In the genomic region with DNA sequence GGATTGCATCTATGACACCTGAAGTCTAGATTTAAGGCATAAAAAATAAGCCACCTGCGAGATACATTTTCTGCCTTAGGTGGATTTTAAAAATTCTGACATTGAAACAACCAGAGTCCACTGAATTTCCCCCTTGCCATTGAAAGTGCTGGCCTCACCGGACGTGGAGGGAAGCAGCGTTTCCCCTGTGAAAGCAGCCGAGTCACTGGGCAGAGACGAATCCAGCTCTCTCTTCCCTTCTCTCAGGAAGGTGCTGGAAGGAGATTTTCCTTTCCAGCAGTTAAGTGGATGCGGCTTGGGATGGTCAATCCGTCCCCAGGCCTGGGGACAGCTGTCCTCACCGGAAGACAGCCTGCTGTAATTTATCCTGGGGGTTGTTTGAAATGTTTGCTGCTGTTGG, we compare ENCODE assay signal across 28 cellular contexts.
DNase-seq lines count a peak whose midpoint lies in the region; ATAC-seq, FAIRE-seq and TF ChIP-seq lines count a peak whose summit lies in the region.
"Had no signal": no experiment of that assay in that cellular context is flagged by ENCODE, and none has a peak within 500 bp of the region (broad histone marks: within the 10 kb centered on the region; RNA-seq: fewer than 3 reads in every experiment).

No MANE protein-coding gene starts in this region.

- TF ChIP-seq EP300 in sigmoid colon (IDR thresholded peaks at IDR 0.05) = no peak

- no peaks in the 10 kb centered on the region for H4K20me1 ChIP-seq in GM23338 (replicated peaks; ENCODE audit: insufficient read depth)

- H3K27ac ChIP-seq in GM23338 (ENCODE audit: low read depth) (no peak overlapping the region), left lung (peak overlapping the region; percentile 10 to 28), sigmoid colon (peak overlapping the region in 1 of 4 donors; percentile 34)
- H3K27ac ChIP-seq: RWPE1 had no signal

- no peak for TF ChIP-seq POLR2A in sigmoid colon (IDR thresholded peaks at IDR 0.05)

- DNase-seq in GM23338 (ENCODE audit: low spot score) = peak; percentile 18
- peak; percentile 46 for DNase-seq in endothelial cell (ENCODE audit: low spot score)
- no peak for DNase-seq in left lung
- peak; percentile 51 for DNase-seq in sigmoid colon
- no peak for DNase-seq in GM19239 (ENCODE audit: insufficient read length, low spot score)
- DNase-seq: AML-193; C1 segment of cervical spinal cord; Calu3; CD8-positive, alpha-beta memory T cell; DMS153; KBM-7; NCI-H1092; NCI-H1436; NCI-H1930; NCI-H2227 treated with DMSO at 0.1 percent for 48 hours; NCI-H510A; NCI-H774; NK-92 treated with Interleukin-12 subunit alpha and Interleukin-12 subunit beta, amount 100 ng/mL, for 24 hours; SHP77 treated with DMSO at 0.1 percent for 48 hours; SK-N-SH had no signal

- no peaks in the 10 kb centered on the region; the same call in 2 of the 3 replicates for H3K9me3 Mint-ChIP-seq in GM23338
- no peaks in the 10 kb centered on the region for H3K9me3 Mint-ChIP-seq in endothelial cell (ENCODE audit: unreplicated experiment)
- H3K9me3 Mint-ChIP-seq: CD8-positive, alpha-beta memory T cell had no signal

- H2AFZ ChIP-seq in GM23338 = peak overlapping the region; percentile 94

- intact Hi-C loops in left lung (cut with DNase I) (no loop called here), sigmoid colon (cut with DNase I) (no loop called here)

- no peak for FAIRE-seq in GM19239 (lab: Jason Lieb, UNC)
- FAIRE-seq: G401.6, GM12892, GM18507, HepG2 had no signal

- no peaks in the 10 kb centered on the region for H3K79me2 ChIP-seq in GM23338 (replicated peaks; ENCODE audit: insufficient read depth)

- H3K9me3 ChIP-seq in left lung = no peaks in the 10 kb centered on the region
- no peaks in the 10 kb centered on the region for H3K9me3 ChIP-seq in sigmoid colon
- H3K9me3 ChIP-seq: HAP-1, SK-N-SH had no signal

- TF ChIP-seq CTCF in GM23338 (conservative IDR thresholded peaks at IDR 0.05; ENCODE audit: low read depth in 2 of 2) (no peak), endothelial cell (IDR thresholded peaks at IDR 0.05; ENCODE audit: unreplicated experiment) (no peak), left lung (IDR thresholded peaks at IDR 0.05) (no peak), sigmoid colon (IDR thresholded peaks at IDR 0.05) (no peak)

- H3K4me1 ChIP-seq in GM23338 (ENCODE audit: insufficient read depth) = peaks cover 19% of the 10 kb centered on the region
- H3K4me1 ChIP-seq in left lung = peaks cover 0 to 8% of the 10 kb centered on the region in 2 donors
- H3K4me1 ChIP-seq in sigmoid colon = peaks cover 0 to 19% (median 13%) of the 10 kb centered on the region in 4 donors
- H3K4me1 ChIP-seq: HAP-1 had no signal

- 22 to 28% methylated on average over 9 of the region's 9 CpGs for WGBS in sigmoid colon, 2 donors

- H3K4me3 ChIP-seq in GM23338 = no peak overlapping the region
- no peak overlapping the region for H3K4me3 ChIP-seq in left lung
- no peak overlapping the region for H3K4me3 ChIP-seq in sigmoid colon
- H3K4me3 ChIP-seq: HAP-1 had no signal

- H3K4me1 Mint-ChIP-seq in GM23338 = peaks cover 34% of the 10 kb centered on the region
- H3K4me1 Mint-ChIP-seq in endothelial cell (ENCODE audit: unreplicated experiment) = peaks cover 36% of the 10 kb centered on the region
- H3K4me1 Mint-ChIP-seq: CD8-positive, alpha-beta memory T cell had no signal

- no peak overlapping the region for H3K4me2 ChIP-seq in GM23338
- H3K4me2 ChIP-seq: SK-N-SH had no signal

- H3K36me3 Mint-ChIP-seq in GM23338 (ENCODE audit: low read depth) (no peaks in the 10 kb centered on the region), endothelial cell (ENCODE audit: low read depth, unreplicated experiment) (no peaks in the 10 kb centered on the region)
- H3K36me3 Mint-ChIP-seq: CD8-positive, alpha-beta memory T cell had no signal

- H3K36me3 ChIP-seq in GM23338 (ENCODE audit: insufficient read depth) = no peaks in the 10 kb centered on the region
- no peaks in the 10 kb centered on the region for H3K36me3 ChIP-seq in left lung
- H3K36me3 ChIP-seq in sigmoid colon = no peaks in the 10 kb centered on the region
- H3K36me3 ChIP-seq: HAP-1 had no signal

- no peaks in the 10 kb centered on the region for H3K9me2 ChIP-seq in GM23338 (ENCODE audit: insufficient read depth)
- H3K9me2 ChIP-seq: SK-N-SH had no signal

- H3K27me3 ChIP-seq in GM23338 (ENCODE audit: insufficient read depth) = no peaks in the 10 kb centered on the region
- H3K27me3 ChIP-seq in left lung = peaks cover 0 to 28% of the 10 kb centered on the region in 2 donors
- no peaks in the 10 kb centered on the region for H3K27me3 ChIP-seq in sigmoid colon

- H3F3A ChIP-seq in GM23338 (replicated peaks; ENCODE audit: low read depth) = no peaks in the 10 kb centered on the region

- peaks cover 4% of the 10 kb centered on the region for H3K27me3 Mint-ChIP-seq in GM23338 (ENCODE audit: insufficient read depth, low read depth, poor library complexity)
- H3K27me3 Mint-ChIP-seq in endothelial cell (ENCODE audit: unreplicated experiment) = peaks cover 2% of the 10 kb centered on the region

- ATAC-seq in GM23338 = no peak; the same call in 2 of the 3 replicates
- ATAC-seq in left lung = no peak
- no peak for ATAC-seq in GM18870 (IDR thresholded peaks at IDR 0.05; ENCODE audit: unreplicated experiment)
- ATAC-seq in GM21576 (IDR thresholded peaks at IDR 0.05; ENCODE audit: unreplicated experiment) = no peak
- ATAC-seq: HepG2 had no signal

- H3K4me3 Mint-ChIP-seq in GM23338 (no peak overlapping the region), endothelial cell (ENCODE audit: unreplicated experiment) (no peak overlapping the region)
- H3K4me3 Mint-ChIP-seq: CD8-positive, alpha-beta memory T cell had no signal

- no peak overlapping the region; the same call in 1 of the 2 replicates for H3K27ac Mint-ChIP-seq in GM23338
- peak overlapping the region; percentile 93 for H3K27ac Mint-ChIP-seq in endothelial cell (ENCODE audit: unreplicated experiment)
- H3K27ac Mint-ChIP-seq: CD8-positive, alpha-beta memory T cell had no signal

TF ChIP-seq in GM23338, 12 proteins besides CTCF, POLR2A, EP300 and RAD21:
- no peak for TF ChIP-seq JUNB (IDR thresholded peaks at IDR 0.05; ENCODE audit: unreplicated experiment)
- TF ChIP-seq CREB1 (CRISPR knock-in tag; IDR thresholded peaks at IDR 0.05; ENCODE audit: low read depth) = no peak
- TF ChIP-seq ZNF331 (CRISPR knock-in tag; IDR thresholded peaks at IDR 0.05; ENCODE audit: low read depth) = no peak
- TF ChIP-seq POLR2AphosphoS5 (IDR thresholded peaks at IDR 0.05; ENCODE audit: low read depth) = no peak

Comparison
In these comparisons a context has a peak if more than half of its experiments do, and no peak if none do; other contexts are left out.
1. DNase-seq: peak in GM23338 (single experiment), endothelial cell (single experiment) and sigmoid colon (single experiment); none in left lung (0 of 2) and GM19239 (single experiment).